Comparison of ENCODE assay signal across 3 cellular contexts in the genomic region with DNA sequence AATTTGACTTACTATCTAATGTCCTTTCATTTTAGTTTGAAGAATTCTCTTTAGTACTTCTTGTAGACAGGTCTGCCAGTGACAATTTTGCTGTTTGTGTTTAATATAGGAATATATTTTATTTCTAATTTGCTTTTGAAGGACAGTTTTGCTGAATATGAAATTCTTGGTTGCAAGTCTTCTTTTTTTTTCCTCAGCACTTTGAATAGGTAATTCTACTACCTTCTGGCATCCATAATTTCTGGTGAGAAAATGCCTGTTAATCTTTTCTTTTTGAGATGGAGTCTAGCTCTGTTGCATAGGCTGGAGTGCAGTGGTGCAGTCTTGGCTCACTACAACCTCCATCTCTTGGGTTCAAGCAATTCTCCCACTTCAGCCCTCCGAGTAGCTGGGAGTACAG.
TF ChIP-seq lines count a peak whose summit lies in the region.

No MANE protein-coding gene starts in this region.

TF ChIP-seq in HEK293, 187 proteins besides CTCF, POLR2A, EP300 and RAD21:
- no peak for TF ChIP-seq ZNF433 (tag by site-specific recombination; IDR thresholded peaks at IDR 0.05; ENCODE audit: low read depth)
- peak; percentile 58 for TF ChIP-seq SETDB1 (IDR thresholded peaks at IDR 0.05; ENCODE audit: insufficient read length, low read length)
- no peak for TF ChIP-seq OVOL3 (tag by site-specific recombination; IDR thresholded peaks at IDR 0.05)
- no peak for TF ChIP-seq PRDM10 (tag by site-specific recombination; IDR thresholded peaks at IDR 0.05)
- TF ChIP-seq, protein P1, sequence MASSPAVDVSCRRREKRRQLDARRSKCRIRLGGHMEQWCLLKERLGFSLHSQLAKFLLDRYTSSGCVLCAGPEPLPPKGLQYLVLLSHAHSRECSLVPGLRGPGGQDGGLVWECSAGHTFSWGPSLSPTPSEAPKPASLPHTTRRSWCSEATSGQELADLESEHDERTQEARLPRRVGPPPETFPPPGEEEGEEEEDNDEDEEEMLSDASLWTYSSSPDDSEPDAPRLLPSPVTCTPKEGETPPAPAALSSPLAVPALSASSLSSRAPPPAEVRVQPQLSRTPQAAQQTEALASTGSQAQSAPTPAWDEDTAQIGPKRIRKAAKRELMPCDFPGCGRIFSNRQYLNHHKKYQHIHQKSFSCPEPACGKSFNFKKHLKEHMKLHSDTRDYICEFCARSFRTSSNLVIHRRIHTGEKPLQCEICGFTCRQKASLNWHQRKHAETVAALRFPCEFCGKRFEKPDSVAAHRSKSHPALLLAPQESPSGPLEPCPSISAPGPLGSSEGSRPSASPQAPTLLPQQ (tag by site-specific recombination; IDR thresholded peaks at IDR 0.05) = no peak

TF ChIP-seq in GM12878, 131 proteins besides CTCF, POLR2A, EP300 and RAD21:
- TF ChIP-seq, protein P2, sequence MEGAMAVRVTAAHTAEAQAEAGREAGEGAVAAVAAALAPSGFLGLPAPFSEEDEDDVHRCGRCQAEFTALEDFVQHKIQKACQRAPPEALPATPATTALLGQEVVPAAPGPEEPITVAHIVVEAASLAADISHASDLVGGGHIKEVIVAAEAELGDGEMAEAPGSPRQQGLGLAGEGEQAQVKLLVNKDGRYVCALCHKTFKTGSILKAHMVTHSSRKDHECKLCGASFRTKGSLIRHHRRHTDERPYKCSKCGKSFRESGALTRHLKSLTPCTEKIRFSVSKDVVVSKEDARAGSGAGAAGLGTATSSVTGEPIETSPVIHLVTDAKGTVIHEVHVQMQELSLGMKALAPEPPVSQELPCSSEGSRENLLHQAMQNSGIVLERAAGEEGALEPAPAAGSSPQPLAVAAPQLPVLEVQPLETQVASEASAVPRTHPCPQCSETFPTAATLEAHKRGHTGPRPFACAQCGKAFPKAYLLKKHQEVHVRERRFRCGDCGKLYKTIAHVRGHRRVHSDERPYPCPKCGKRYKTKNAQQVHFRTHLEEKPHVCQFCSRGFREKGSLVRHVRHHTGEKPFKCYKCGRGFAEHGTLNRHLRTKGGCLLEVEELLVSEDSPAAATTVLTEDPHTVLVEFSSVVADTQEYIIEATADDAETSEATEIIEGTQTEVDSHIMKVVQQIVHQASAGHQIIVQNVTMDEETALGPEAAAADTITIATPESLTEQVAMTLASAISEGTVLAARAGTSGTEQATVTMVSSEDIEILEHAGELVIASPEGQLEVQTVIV (IDR thresholded peaks at IDR 0.05; ENCODE audit: borderline replicate concordance, partially characterized antibody) = no peak
- TF ChIP-seq CBX5 (IDR thresholded peaks at IDR 0.05; ENCODE audit: low read depth) (peak; percentile 84; the same call in 1 of the 2 replicates), BMI1 (IDR thresholded peaks at IDR 0.05; ENCODE audit: borderline replicate concordance) (no peak)

TF ChIP-seq in H1, 55 proteins besides CTCF, POLR2A, EP300 and RAD21:
- no peak for TF ChIP-seq RBBP5 (IDR thresholded peaks at IDR 0.05; ENCODE audit: borderline replicate concordance, low read depth, low read length)
- no peak for TF ChIP-seq KDM5A (IDR thresholded peaks at IDR 0.05; ENCODE audit: low read length)
- no peak for TF ChIP-seq CREB1 (IDR thresholded peaks at IDR 0.05)
- no peak for TF ChIP-seq EZH2 (IDR thresholded peaks at IDR 0.05; ENCODE audit: low read depth, low read length, severe bottlenecking)
- no peak for TF ChIP-seq GTF2F1 (IDR thresholded peaks at IDR 0.05; ENCODE audit: borderline replicate concordance, low read depth, low read length)
- TF ChIP-seq HDAC6 (IDR thresholded peaks at IDR 0.05; ENCODE audit: low read depth, low read length) = no peak
- TF ChIP-seq HDAC2 (IDR thresholded peaks at IDR 0.05; ENCODE audit: borderline replicate concordance in 1 of 2, low read depth in 2 of 2, low read length in 2 of 2) = no peak
- TF ChIP-seq TAF1 (IDR thresholded peaks at IDR 0.05; ENCODE audit: low read depth, low read length) = no peak
- no peak for TF ChIP-seq GABPA (IDR thresholded peaks at IDR 0.05; ENCODE audit: borderline replicate concordance, insufficient read depth, low read length)
- no peak for TF ChIP-seq POLR2AphosphoS5 (IDR thresholded peaks at IDR 0.05; ENCODE audit: low read depth, low read length)
- TF ChIP-seq SIN3A (conservative IDR thresholded peaks at IDR 0.05 in 1 of 2, IDR thresholded peaks at IDR 0.05 in 1 of 2; ENCODE audit: low read depth in 1 of 2, low read length in 2 of 2) = no peak
- no peak for TF ChIP-seq KDM4A (IDR thresholded peaks at IDR 0.05; ENCODE audit: low read depth, low read length, severe bottlenecking)
TF ChIP-seq in H1: peak in this region for 0.
